Comparison of ENCODE assay signal across 1 cellular context in the genomic region with DNA sequence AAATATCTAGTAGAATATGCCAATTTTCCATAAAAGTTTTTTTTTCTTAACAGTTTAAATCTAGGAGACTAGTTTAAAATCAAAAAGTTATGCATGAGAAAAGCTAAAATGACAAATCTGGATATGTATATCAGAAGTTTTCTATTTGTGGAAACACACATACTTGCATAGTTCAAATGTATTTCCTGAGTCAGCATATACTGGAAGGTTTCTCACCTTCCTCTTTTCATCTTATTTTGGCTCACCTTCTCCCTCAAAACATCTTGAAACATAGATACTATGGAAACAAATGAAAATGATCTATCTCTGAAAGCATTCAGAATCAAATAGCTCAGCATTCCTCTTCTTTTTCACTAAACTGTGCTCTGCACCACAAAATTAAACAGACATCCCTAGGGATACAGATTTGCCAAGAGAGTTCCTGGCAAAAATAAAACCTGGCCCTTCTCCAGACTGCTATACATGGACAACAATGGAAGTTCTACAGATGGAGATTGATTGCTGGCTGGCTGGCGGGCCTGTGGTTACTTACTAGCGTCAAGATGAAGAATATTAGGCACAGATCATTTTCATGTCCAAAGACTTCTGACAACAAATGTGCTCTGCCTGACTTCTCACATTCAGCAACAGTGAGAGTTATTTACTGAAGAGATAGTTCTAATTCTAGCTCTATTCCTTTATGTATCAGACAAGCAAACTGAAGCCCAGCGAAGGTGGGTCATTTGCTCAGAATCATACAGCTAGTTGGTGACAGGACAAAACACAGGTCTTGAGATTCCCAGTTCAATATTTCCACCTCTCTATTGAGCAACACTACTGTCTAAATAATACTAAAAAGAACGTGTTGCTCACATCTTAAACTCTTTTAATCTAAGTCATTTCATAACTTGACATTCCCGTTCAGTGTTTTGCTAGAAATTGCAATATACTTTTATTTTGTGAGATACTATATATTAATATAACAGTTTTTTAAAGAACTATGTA.
TF ChIP-seq lines count a peak whose summit lies in the region.

No MANE protein-coding gene starts in this region.

TF ChIP-seq in WTC11, 78 proteins besides CTCF, POLR2A, EP300 and RAD21 (continued from another document):
- TF ChIP-seq, protein P1, sequence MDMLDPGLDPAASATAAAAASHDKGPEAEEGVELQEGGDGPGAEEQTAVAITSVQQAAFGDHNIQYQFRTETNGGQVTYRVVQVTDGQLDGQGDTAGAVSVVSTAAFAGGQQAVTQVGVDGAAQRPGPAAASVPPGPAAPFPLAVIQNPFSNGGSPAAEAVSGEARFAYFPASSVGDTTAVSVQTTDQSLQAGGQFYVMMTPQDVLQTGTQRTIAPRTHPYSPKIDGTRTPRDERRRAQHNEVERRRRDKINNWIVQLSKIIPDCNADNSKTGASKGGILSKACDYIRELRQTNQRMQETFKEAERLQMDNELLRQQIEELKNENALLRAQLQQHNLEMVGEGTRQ (CRISPR knock-in tag; IDR thresholded peaks at IDR 0.05) = no peak
- no peak for TF ChIP-seq TP53 (CRISPR knock-in tag; IDR thresholded peaks at IDR 0.05)
- TF ChIP-seq NFE2L1 (CRISPR knock-in tag; IDR thresholded peaks at IDR 0.05) = no peak
